Comparison of ENCODE assay signal across 26 cellular contexts in genomic region chrX:68883800-68884199, GRCh38.
"Had no signal": no experiment of that assay in that cellular context is flagged by ENCODE, and none has a peak within 500 bp of the region (broad histone marks: within the 10 kb centered on the region; RNA-seq: fewer than 3 reads in every experiment).

No MANE protein-coding gene starts in this region.

- H3K27ac ChIP-seq: coronary artery, esophagus squamous epithelium, left lung, parathyroid adenoma, right lobe of liver, stomach, thyroid gland had no signal

- H3K27me3 ChIP-seq: esophagus squamous epithelium, right lobe of liver, thyroid gland had no signal

- H3K27me3 Mint-ChIP-seq: naive thymus-derived CD4-positive, alpha-beta T cell; progenitor cell of endocrine pancreas had no signal

- H3K36me3 ChIP-seq: esophagus squamous epithelium, left lung, right lobe of liver, stomach, thyroid gland had no signal

- H3K4me1 Mint-ChIP-seq: immature natural killer cell; naive thymus-derived CD4-positive, alpha-beta T cell had no signal

- ATAC-seq: left lung; naive thymus-derived CD4-positive, alpha-beta T cell had no signal

- H3K27ac Mint-ChIP-seq: immature natural killer cell, mesothelial cell of epicardium, nephron progenitor cell, progenitor cell of endocrine pancreas had no signal

- H3K9me3 Mint-ChIP-seq: immature natural killer cell; mesothelial cell of epicardium; naive thymus-derived CD4-positive, alpha-beta T cell had no signal

- H3K9me3 ChIP-seq: esophagus squamous epithelium, left lung, right lobe of liver, thyroid gland had no signal

- H3K4me3 ChIP-seq: coronary artery, esophagus squamous epithelium, left lung, right lobe of liver, smooth muscle cell, stomach, thyroid gland had no signal

- DNase-seq: dermis blood vessel endothelial cell; effector memory CD4-positive, alpha-beta T cell; esophagus squamous epithelium; foreskin melanocyte; hypothalamus; immature natural killer cell; islet precursor cell; kidney glomerular epithelial cell; mesenchymal stem cell; naive thymus-derived CD4-positive, alpha-beta T cell; nephron progenitor cell; right lobe of liver; stimulated activated CD4-positive, alpha-beta T cell treated with anti-CD3 and anti-CD28 coated beads, Interleukin-12 subunit alpha, Interleukin-12 subunit beta, amount 100 ng/mL, for 4 hours; stimulated activated CD4-positive, alpha-beta T cell treated with anti-CD3 and anti-CD28 coated beads, Interleukin-1b, Interleukin-23, amount 100 ng/mL, for 48 hours; stimulated activated CD4-positive, alpha-beta T cell treated with anti-CD3 and anti-CD28 coated beads, Interleukin-4, amount 100 ng/mL, for 1 hour; stimulated activated CD8-positive, alpha-beta memory T cell treated with anti-CD3 and anti-CD28 coated beads, Interleukin-4, amount 100 ng/mL, for 48 hours; stimulated activated naive CD4-positive, alpha-beta T cell treated with Interleukin-2 at 50 U/mL for 16 hours; stomach; thyroid gland; trophoblast cell had no signal

- H3K36me3 Mint-ChIP-seq: immature natural killer cell; mesothelial cell of epicardium; naive thymus-derived CD4-positive, alpha-beta T cell had no signal

- H3K4me1 ChIP-seq: left lung, parathyroid adenoma, right lobe of liver, stomach, thyroid gland had no signal

- H3K4me3 Mint-ChIP-seq: immature natural killer cell; mesothelial cell of epicardium; naive thymus-derived CD4-positive, alpha-beta T cell; nephron progenitor cell had no signal
